ENCODE assay signal across 22 cellular contexts in genomic region chr10:121316432-121316831, GRCh38.
"Had no signal": no experiment of that assay in that cellular context is flagged by ENCODE, and none has a peak within 500 bp of the region (broad histone marks: within the 10 kb centered on the region; RNA-seq: fewer than 3 reads in every experiment).

No MANE protein-coding gene starts in this region.

- H3K27ac ChIP-seq: colonic mucosa, coronary artery, dorsolateral prefrontal cortex, epithelial cell of prostate, esophagus squamous epithelium, foreskin keratinocyte, gastrocnemius medialis, gastroesophageal sphincter, heart left ventricle, heart right ventricle had no signal

- H3K9me3 ChIP-seq: colonic mucosa, gastrocnemius medialis had no signal

- DNase-seq: colonic mucosa; cortex of kidney; dermis blood vessel endothelial cell; dorsolateral prefrontal cortex; effector CD4-positive, alpha-beta T cell; effector CD8-positive, alpha-beta T cell; effector memory CD4-positive, alpha-beta T cell; effector memory CD8-positive, alpha-beta T cell; endodermal cell; erythroblast; esophagus squamous epithelium; foreskin fibroblast; foreskin keratinocyte; foreskin melanocyte; gastrocnemius medialis; glutamatergic neuron; heart left ventricle; heart right ventricle had no signal

- H3K27me3 ChIP-seq: colonic mucosa, dorsolateral prefrontal cortex, esophagus squamous epithelium, foreskin keratinocyte, gastrocnemius medialis, gastroesophageal sphincter had no signal

- H3K4me3 ChIP-seq: colonic mucosa, coronary artery, dorsolateral prefrontal cortex, esophagus squamous epithelium, gastrocnemius medialis, gastroesophageal sphincter, heart left ventricle, heart right ventricle had no signal

- H3K4me1 ChIP-seq: colonic mucosa, gastrocnemius medialis, gastroesophageal sphincter, heart left ventricle, heart right ventricle had no signal

- H3K36me3 ChIP-seq: colonic mucosa, esophagus squamous epithelium, gastrocnemius medialis, gastroesophageal sphincter, heart left ventricle, heart right ventricle had no signal

- ATAC-seq: effector memory CD8-positive, alpha-beta T cell; esophagus mucosa; foreskin keratinocyte; gastrocnemius medialis; gastroesophageal sphincter; heart left ventricle; heart right ventricle had no signal
